18 cellular contexts compared by ENCODE assay signal in the genomic region with DNA sequence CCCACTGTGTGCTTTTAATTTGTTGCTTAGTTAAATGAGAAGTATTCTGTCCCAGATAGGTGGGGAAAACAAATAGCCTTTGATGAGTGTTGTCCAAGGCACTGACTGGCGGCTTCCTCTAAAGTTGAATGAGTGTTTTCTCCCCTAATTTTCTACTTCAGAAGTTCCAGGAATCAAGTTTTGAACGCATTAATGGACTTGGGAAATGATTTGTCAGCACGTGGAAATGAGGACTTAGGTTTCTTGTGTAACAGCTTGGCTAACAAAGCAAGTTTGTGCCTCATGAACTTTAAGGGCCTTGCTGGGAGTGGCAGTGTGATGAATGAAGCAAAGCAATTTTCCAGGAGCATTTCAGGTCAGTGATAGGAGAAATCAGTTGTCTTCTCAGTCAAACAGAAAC. TPM values are rescaled to one million over a fixed set of nuclear protein-coding genes. Genes with fewer than 3 reads are reported as not detected.
A peak's percentile ranks its signal among the peaks of the same experiment; 100 is the strongest.
DNase-seq lines count a peak whose midpoint lies in the region; ATAC-seq, FAIRE-seq and TF ChIP-seq lines count a peak whose summit lies in the region.
"Had no signal": no experiment of that assay in that cellular context is flagged by ENCODE, and none has a peak within 500 bp of the region (broad histone marks: within the 10 kb centered on the region; RNA-seq: fewer than 3 reads in every experiment).

No MANE protein-coding gene starts in this region.

- H3K9me3 ChIP-seq in BLaER1 (no peaks in the 10 kb centered on the region), adipocyte (ENCODE audit: control insufficient read depth, low read length) (no peaks in the 10 kb centered on the region), hepatocyte (ENCODE audit: low read depth) (no peaks in the 10 kb centered on the region)
- H3K9me3 ChIP-seq in CD4-positive, alpha-beta T cell (ENCODE audit: control insufficient read depth, low read length), result no peaks in the 10 kb centered on the region
- H3K9me3 ChIP-seq: sigmoid colon had no signal

- H3K4me3 ChIP-seq in BLaER1 (no peak overlapping the region), adipocyte (ENCODE audit: low read length) (peak overlapping the region; percentile 3), hepatocyte (no peak overlapping the region), H7 (ENCODE audit: insufficient read depth, low read depth, low read length) (no peak overlapping the region)
- H3K4me3 ChIP-seq: sigmoid colon had no signal

- no peak for FAIRE-seq in urothelium cell line (lab: Jason Lieb, UNC)
- FAIRE-seq: astrocyte, keratinocyte had no signal

- no peak for ATAC-seq in CD4-positive, alpha-beta T cell (ENCODE audit: poor library complexity)
- ATAC-seq: natural killer cell treated with Interleukin-12 subunit alpha and Interleukin-12 subunit beta and Interleukin-15 and Interleukin-18, amount 100 ng/mL, for 72 hours; PC-3; stimulated activated memory B cell treated with anti-CD40 and anti-IgM and Interleukin-4, amounts not matched to agents 10 μg/mL and 1 μg/mL and 100 μg/mL, for 72 hours had no signal

- no peak overlapping the region for H3K9ac ChIP-seq in BLaER1
- H3K9ac ChIP-seq in adipocyte (ENCODE audit: low read length), result no peak overlapping the region

- H3K4me1 ChIP-seq in BLaER1, result peaks cover 23% of the 10 kb centered on the region
- H3K4me1 ChIP-seq in adipocyte (ENCODE audit: control insufficient read depth, insufficient read depth, low read length), result peaks cover 40% of the 10 kb centered on the region
- peaks cover 15% of the 10 kb centered on the region for H3K4me1 ChIP-seq in hepatocyte (ENCODE audit: insufficient read depth)

- TF ChIP-seq CTCF in hepatocyte (IDR thresholded peaks at IDR 0.05; ENCODE audit: poor library complexity) (no peak), progenitor cell of endocrine pancreas (IDR thresholded peaks at IDR 0.05; ENCODE audit: unreplicated experiment) (no peak)
- no peak for TF ChIP-seq CTCF in CD4-positive, alpha-beta T cell (IDR thresholded peaks at IDR 0.05)

- H3K27me3 ChIP-seq in BLaER1, result no peaks in the 10 kb centered on the region
- no peaks in the 10 kb centered on the region for H3K27me3 ChIP-seq in adipocyte (replicated peaks; ENCODE audit: control insufficient read depth, insufficient read depth, low read length)
- H3K27me3 ChIP-seq in hepatocyte, result no peaks in the 10 kb centered on the region
- no peaks in the 10 kb centered on the region for H3K27me3 ChIP-seq in H7 (ENCODE audit: control insufficient read depth, insufficient read depth, low read length)
- H3K27me3 ChIP-seq in CD4-positive, alpha-beta T cell (ENCODE audit: control insufficient read depth, insufficient read depth, low read length), result no peaks in the 10 kb centered on the region
- H3K27me3 ChIP-seq: sigmoid colon had no signal

- CTCF ChIA-PET in CD4-positive, alpha-beta T cell (lab: Charles Lee), result no interaction called here

- peaks cover 15% of the 10 kb centered on the region for H3K4me1 Mint-ChIP-seq in progenitor cell of endocrine pancreas (ENCODE audit: low read depth)
- H3K4me1 Mint-ChIP-seq in CD4-positive, alpha-beta T cell (ENCODE audit: low read depth), result peaks cover 9% of the 10 kb centered on the region

- 75% methylated on average over 3 of the region's 3 CpGs for WGBS in hepatocyte (ENCODE audit: low lambda C conversion rate, missing lambda C conversion rate)

- no peaks in the 10 kb centered on the region for H3K9me2 ChIP-seq in hepatocyte (replicated peaks; ENCODE audit: insufficient read depth)

- no peaks in the 10 kb centered on the region for H3K9me3 Mint-ChIP-seq in progenitor cell of endocrine pancreas (ENCODE audit: low read depth)
- no peaks in the 10 kb centered on the region for H3K9me3 Mint-ChIP-seq in CD4-positive, alpha-beta T cell
- H3K9me3 Mint-ChIP-seq: natural killer cell treated with Interleukin-12 subunit alpha and Interleukin-12 subunit beta and Interleukin-15 and Interleukin-18, amount 100 ng/mL, for 72 hours; stimulated activated memory B cell treated with anti-CD40 and anti-IgM and Interleukin-4, amounts not matched to agents 10 μg/mL and 1 μg/mL and 100 μg/mL, for 72 hours had no signal

- no peaks in the 10 kb centered on the region for H3K36me3 ChIP-seq in BLaER1
- no peaks in the 10 kb centered on the region for H3K36me3 ChIP-seq in adipocyte (ENCODE audit: control insufficient read depth, insufficient read depth, low read length, severe bottlenecking)
- H3K36me3 ChIP-seq in hepatocyte (replicated peaks; ENCODE audit: insufficient read depth, low read depth), result no peaks in the 10 kb centered on the region
- no peaks in the 10 kb centered on the region for H3K36me3 ChIP-seq in H7 (replicated peaks; ENCODE audit: control insufficient read depth, insufficient read depth, low read length)
- H3K36me3 ChIP-seq: sigmoid colon had no signal

- H3K4me2 ChIP-seq in BLaER1 (peak overlapping the region; percentile 67), hepatocyte (no peak overlapping the region)

- H4K20me1 ChIP-seq in BLaER1, result no peaks in the 10 kb centered on the region
- H4K20me1 ChIP-seq in hepatocyte (ENCODE audit: insufficient read depth, poor library complexity, severe bottlenecking), result no peaks in the 10 kb centered on the region

- no peak overlapping the region for H3K27ac ChIP-seq in BLaER1
- H3K27ac ChIP-seq in hepatocyte, result no peak overlapping the region
- H3K27ac ChIP-seq in CD4-positive, alpha-beta T cell (ENCODE audit: low read depth, low read length), result no peak overlapping the region
- H3K27ac ChIP-seq: sigmoid colon, VCaP had no signal

- no peaks in the 10 kb centered on the region for H3K27me3 Mint-ChIP-seq in progenitor cell of endocrine pancreas
- no peaks in the 10 kb centered on the region for H3K27me3 Mint-ChIP-seq in CD4-positive, alpha-beta T cell
- H3K27me3 Mint-ChIP-seq: natural killer cell treated with Interleukin-12 subunit alpha and Interleukin-12 subunit beta and Interleukin-15 and Interleukin-18, amount 100 ng/mL, for 72 hours; stimulated activated memory B cell treated with anti-CD40 and anti-IgM and Interleukin-4, amounts not matched to agents 10 μg/mL and 1 μg/mL and 100 μg/mL, for 72 hours had no signal

- H3K79me2 ChIP-seq in hepatocyte, result no peaks in the 10 kb centered on the region

- POLR2A ChIA-PET in CD4-positive, alpha-beta T cell (lab: Charles Lee), result no interaction called here

- intact Hi-C loops in CD4-positive, alpha-beta T cell (cut with DNase I, micrococcal nuclease), result no loop called here

- H3K27ac Mint-ChIP-seq in progenitor cell of endocrine pancreas, result peak overlapping the region; percentile 16
- no peak overlapping the region for H3K27ac Mint-ChIP-seq in CD4-positive, alpha-beta T cell
- H3K27ac Mint-ChIP-seq: natural killer cell treated with Interleukin-12 subunit alpha and Interleukin-12 subunit beta and Interleukin-15 and Interleukin-18, amount 100 ng/mL, for 72 hours; stimulated activated memory B cell treated with anti-CD40 and anti-IgM and Interleukin-4, amounts not matched to agents 10 μg/mL and 1 μg/mL and 100 μg/mL, for 72 hours had no signal

- H3K36me3 Mint-ChIP-seq in progenitor cell of endocrine pancreas (ENCODE audit: insufficient read depth), result peaks cover 3% of the 10 kb centered on the region
- no peaks in the 10 kb centered on the region for H3K36me3 Mint-ChIP-seq in CD4-positive, alpha-beta T cell (ENCODE audit: low read depth)
- H3K36me3 Mint-ChIP-seq: natural killer cell treated with Interleukin-12 subunit alpha and Interleukin-12 subunit beta and Interleukin-15 and Interleukin-18, amount 100 ng/mL, for 72 hours had no signal

- DNase-seq in adipocyte (ENCODE audit: low read depth) (peak; percentile 12), hepatocyte (ENCODE audit: low spot score) (peak; percentile 42), progenitor cell of endocrine pancreas (ENCODE audit: low spot score, unreplicated experiment) (no peak), urothelium cell line (ENCODE audit: low spot score) (no peak), H7 (no peak)
- no peak for DNase-seq in CD4-positive, alpha-beta T cell
- DNase-seq in activated naive CD4-positive, alpha-beta T cell (lab: John Stamatoyannopoulos, UW), result no peak
- DNase-seq: activated effector memory CD4-positive, alpha-beta T cell treated with Interleukin-2 at 50 U/mL for 16 hours; NCI-H1417 treated with DMSO at 0.1 percent for 48 hours; NCI-H446; PC-3; sigmoid colon had no signal

- no peak overlapping the region for H3K4me3 Mint-ChIP-seq in progenitor cell of endocrine pancreas (ENCODE audit: low read depth)
- no peak overlapping the region for H3K4me3 Mint-ChIP-seq in CD4-positive, alpha-beta T cell
- H3K4me3 Mint-ChIP-seq: natural killer cell treated with Interleukin-12 subunit alpha and Interleukin-12 subunit beta and Interleukin-15 and Interleukin-18, amount 100 ng/mL, for 72 hours; stimulated activated memory B cell treated with anti-CD40 and anti-IgM and Interleukin-4, amounts not matched to agents 10 μg/mL and 1 μg/mL and 100 μg/mL, for 72 hours had no signal

- H2AFZ ChIP-seq in hepatocyte, result no peak overlapping the region

RNA-seq across cellular contexts. Expression of gene LIN52, which starts 56.9 kb away (rescaled TPM):
- total RNA-seq in hepatocyte (14.3 and 14.4 TPM in 2 replicates), progenitor cell of endocrine pancreas (13.4 and 14.3 TPM in 2 replicates)
- polyA plus RNA-seq in hepatocyte, result 13.5 and 13.7 TPM in 2 replicates
- 13.3 and 18.3 TPM in 2 replicates for total RNA-seq in H7 (2014; rRNA removed; shearing (Covaris generic))
- 1 to 10 TPM; 5.4 to 6.8 TPM for total RNA-seq in CD4-positive, alpha-beta T cell

RNA-seq across cellular contexts. Expression of gene ALDH6A1, which starts 57.5 kb away (rescaled TPM):
- total RNA-seq in hepatocyte, result 72.9 and 83.8 TPM in 2 replicates
- 66.5 and 76.8 TPM in 2 replicates for polyA plus RNA-seq in hepatocyte
- total RNA-seq in progenitor cell of endocrine pancreas, result 55.4 and 57.3 TPM in 2 replicates
- total RNA-seq in H7 (2014; rRNA removed; shearing (Covaris generic)), result 15.6 and 27.2 TPM in 2 replicates
- total RNA-seq in CD4-positive, alpha-beta T cell, result 1 to 10 TPM; 5.3 to 6.2 TPM

Comparison
In these comparisons a context has a peak if more than half of its experiments do, and no peak if none do; other contexts are left out.
1. DNase-seq: peak in adipocyte (single experiment) and hepatocyte (single experiment); none in progenitor cell of endocrine pancreas (single experiment), urothelium cell line (single experiment), H7 (single experiment), CD4-positive, alpha-beta T cell (0 of 10) and activated naive CD4-positive, alpha-beta T cell (0 of 4).